20 cellular contexts compared by ENCODE assay signal in genomic region chr6:4518506-4518905, GRCh38.
DNase-seq lines count a peak whose midpoint lies in the region; ATAC-seq and TF ChIP-seq lines count a peak whose summit lies in the region.
"Had no signal": no experiment of that assay in that cellular context is flagged by ENCODE, and none has a peak within 500 bp of the region (broad histone marks: within the 10 kb centered on the region; RNA-seq: fewer than 3 reads in every experiment).

No MANE protein-coding gene starts in this region.

- no peaks in the 10 kb centered on the region for H3K27me3 ChIP-seq in brain microvascular endothelial cell (replicated peaks)
- no peaks in the 10 kb centered on the region for H3K27me3 ChIP-seq in heart right ventricle
- H3K27me3 ChIP-seq: BLaER1, upper lobe of right lung had no signal

- peak; percentile 66 for ATAC-seq in HG02759 (IDR thresholded peaks at IDR 0.05; ENCODE audit: unreplicated experiment)
- ATAC-seq in left colon: peak; percentile 48
- no peak for ATAC-seq in heart right ventricle
- no peak for ATAC-seq in GM18873 (IDR thresholded peaks at IDR 0.05; ENCODE audit: low FRiP score, unreplicated experiment)
- ATAC-seq in GM21360 (IDR thresholded peaks at IDR 0.05; ENCODE audit: unreplicated experiment): no peak
- ATAC-seq: left cardiac atrium; naive thymus-derived CD8-positive, alpha-beta T cell; upper lobe of right lung had no signal

- no peaks in the 10 kb centered on the region for H3K36me3 ChIP-seq in brain microvascular endothelial cell (replicated peaks)
- no peaks in the 10 kb centered on the region for H3K36me3 ChIP-seq in heart right ventricle
- H3K36me3 ChIP-seq: BLaER1, HAP-1, upper lobe of right lung had no signal

- intact Hi-C loops in left colon (cut with DNase I, micrococcal nuclease) (no loop called here), heart right ventricle (cut with DNase I) (no loop called here)

- in situ Hi-C loops in Caki2 (cut with HindIII; ENCODE audit: low pct_unique_long_range_greater_than_20kb, low sequenced_read_pairs): no loop called here
- in situ Hi-C loops in brain microvascular endothelial cell (cut with HindIII; ENCODE audit: low pct_ligation_motif_present, low sequenced_read_pairs): no loop called here

- TF ChIP-seq CTCF in brain microvascular endothelial cell (IDR thresholded peaks at IDR 0.05; ENCODE audit: low read depth, low read length, missing control alignments): no peak
- TF ChIP-seq CTCF in heart right ventricle (IDR thresholded peaks at IDR 0.05): no peak

- DNase-seq in Caki2 (ENCODE audit: low read depth) (peak; percentile 46), brain microvascular endothelial cell (peak; percentile 77), left colon (no peak), heart right ventricle (no peak), A172 (ENCODE audit: low spot score) (no peak)
- DNase-seq: activated CD4-positive, alpha-beta T cell treated with anti-CD3 and anti-CD28 coated beads, Interleukin-2, amount 50 U/mL, for 4 hours; effector CD8-positive, alpha-beta T cell; glutamatergic neuron; left cardiac atrium; naive thymus-derived CD8-positive, alpha-beta T cell; NCI-H82; SHP77; stimulated activated CD4-positive, alpha-beta T cell treated with anti-CD3 and anti-CD28 coated beads, Interleukin-2, amount 100 ng/mL, for 48 hours; T1000; upper lobe of right lung had no signal

- no peaks in the 10 kb centered on the region for H3K4me1 ChIP-seq in heart right ventricle
- H3K4me1 ChIP-seq: BLaER1, HAP-1, upper lobe of right lung had no signal

- H3K27ac ChIP-seq in brain microvascular endothelial cell (no peak overlapping the region), heart right ventricle (no peak overlapping the region)
- H3K27ac ChIP-seq: BLaER1, upper lobe of right lung had no signal

- H3K4me3 ChIP-seq in brain microvascular endothelial cell (ENCODE audit: low read depth, low read length): no peak overlapping the region
- no peak overlapping the region for H3K4me3 ChIP-seq in heart right ventricle
- H3K4me3 ChIP-seq: BLaER1, HAP-1, upper lobe of right lung had no signal

- H3K9me3 ChIP-seq in heart right ventricle: no peaks in the 10 kb centered on the region
- H3K9me3 ChIP-seq: BLaER1, HAP-1, upper lobe of right lung had no signal

- WGBS in heart right ventricle, 2 donors: 77 to 79% methylated on average over 2 of the region's 2 CpGs

Comparison
In these comparisons a context has a peak if more than half of its experiments do, and no peak if none do; other contexts are left out.
1. DNase-seq: peak in Caki2 (single experiment) and brain microvascular endothelial cell (single experiment); none in left colon (0 of 2), heart right ventricle (0 of 2) and A172 (single experiment).
2. ATAC-seq: peak in HG02759 (single experiment) and left colon (single experiment); none in heart right ventricle (0 of 8), GM18873 (single experiment) and GM21360 (single experiment).